8 cellular contexts compared by ENCODE assay signal in genomic region chr15:48975713-48976419, GRCh38. TPM values are rescaled to one million over a fixed set of nuclear protein-coding genes. Genes with fewer than 3 reads are reported as not detected.
DNase-seq lines count a peak whose midpoint lies in the region; ATAC-seq and TF ChIP-seq lines count a peak whose summit lies in the region.

No MANE protein-coding gene starts in this region.

- no peaks in the 10 kb centered on the region for H3K9me3 Mint-ChIP-seq in central memory CD8-positive, alpha-beta T cell

- H3K36me3 ChIP-seq in kidney epithelial cell (ENCODE audit: control insufficient read depth, insufficient read depth, low read length), result no peaks in the 10 kb centered on the region

- TF ChIP-seq CTCF in kidney epithelial cell (IDR thresholded peaks at IDR 0.05; ENCODE audit: insufficient read depth, low read length, poor library complexity, severe bottlenecking), result peak; percentile 54

- H3K27ac Mint-ChIP-seq in central memory CD8-positive, alpha-beta T cell (ENCODE audit: low read depth), result no peak overlapping the region

- ATAC-seq in GM18511 (IDR thresholded peaks at IDR 0.05; ENCODE audit: unreplicated experiment) (peak; percentile 97), HG03064 (IDR thresholded peaks at IDR 0.05; ENCODE audit: low read depth, unreplicated experiment) (peak; percentile 84)
- peak; percentile 96 for ATAC-seq in central memory CD8-positive, alpha-beta T cell (replicated peaks; ENCODE audit: extremely low read depth, poor library complexity, severe bottlenecking)

- no peaks in the 10 kb centered on the region for H3K27me3 ChIP-seq in kidney epithelial cell (ENCODE audit: control insufficient read depth, insufficient read depth, low read length)

- H3K27me3 Mint-ChIP-seq in central memory CD8-positive, alpha-beta T cell, result peaks cover 45% of the 10 kb centered on the region

- DNase-seq in 8988T (peak; percentile 41), NCI-H2171 treated with DMSO at 0.1 percent for 48 hours (lab: John Stamatoyannopoulos, UW) (peak; percentile 82), kidney epithelial cell (ENCODE audit: low read depth) (no peak)
- peak; percentile 43 for DNase-seq in activated CD4-positive, CD25-positive, alpha-beta regulatory T cell treated with anti-CD3 and anti-CD28 coated beads, Interleukin-2, amount 50 U/mL, for 16 hours (ENCODE audit: low read depth, low spot score)
- DNase-seq in central memory CD8-positive, alpha-beta T cell (ENCODE audit: low spot score in 2 of 2), result peak; percentile 44 to 58
- peak; percentile 39 to 69 for DNase-seq in stimulated activated CD4-positive, alpha-beta T cell treated with anti-CD3 and anti-CD28 coated beads, Interleukin-15, amount 100 ng/mL, for 1 hour (ENCODE audit: low read depth in 1 of 2, low spot score in 1 of 2)

- peak overlapping the region; percentile 44 for H3K4me3 Mint-ChIP-seq in central memory CD8-positive, alpha-beta T cell

- H3K36me3 Mint-ChIP-seq in central memory CD8-positive, alpha-beta T cell (ENCODE audit: insufficient read depth), result no peaks in the 10 kb centered on the region

- no peaks in the 10 kb centered on the region for H3K4me1 Mint-ChIP-seq in central memory CD8-positive, alpha-beta T cell

- peak overlapping the region; percentile 56 for H3K4me3 ChIP-seq in kidney epithelial cell (ENCODE audit: low read depth, low read length)

RNA-seq across cellular contexts. Expression of gene SHC4, which starts 12.1 kb away (rescaled TPM):
- 3.3 and 4.2 TPM in 2 replicates for total RNA-seq in kidney epithelial cell
